Comparison of ENCODE assay signal across 8 cellular contexts in the genomic region with DNA sequence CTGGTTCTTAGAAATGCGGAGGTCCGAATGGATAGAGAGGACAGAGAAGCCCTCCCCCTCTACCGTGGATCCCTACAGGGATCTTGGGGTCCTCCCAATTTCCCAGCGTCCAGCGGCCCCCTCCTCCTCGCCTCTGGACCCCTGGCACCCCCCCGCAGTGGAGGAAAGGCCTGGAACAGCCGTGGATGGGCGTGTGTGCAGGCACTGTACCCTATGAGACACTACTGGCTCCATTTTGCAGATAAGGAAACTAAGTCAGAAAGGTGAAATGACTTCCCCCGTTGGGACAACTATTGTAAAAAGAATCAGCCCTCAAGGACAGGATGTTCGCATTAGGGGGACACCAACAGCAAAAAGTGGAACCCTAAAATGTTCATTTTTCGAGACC. TPM values are rescaled to one million over a fixed set of nuclear protein-coding genes. Genes with fewer than 3 reads are reported as not detected.
DNase-seq lines count a peak whose midpoint lies in the region; ATAC-seq and TF ChIP-seq lines count a peak whose summit lies in the region.

No MANE protein-coding gene starts in this region.

- WGBS in mesodermal cell (ENCODE audit: insufficient coverage in 2 of 2), 2 experiments = 26% methylated on average over 6 to 10 of the region's 12 CpGs
- WGBS in transverse colon (ENCODE audit: low coverage in 1 of 2), 2 donors = 20 to 25% methylated on average over 2 to 12 of the region's 12 CpGs

- intact Hi-C loops in breast epithelium (cut with DNase I; ENCODE audit: low total_unique reads) = no loop called here
- intact Hi-C loops in transverse colon (cut with DNase I; ENCODE audit: low total_unique reads) = no loop called here

- H3K4me1 Mint-ChIP-seq in activated naive CD4-positive, alpha-beta T cell treated with anti-CD3 and anti-CD28 coated beads, Interleukin-2, amount 50 U/mL, for 24 hours = peaks cover 52% of the 10 kb centered on the region

- H3K27ac ChIP-seq in breast epithelium = peak overlapping the region; percentile 95 to 96
- no peak overlapping the region for H3K27ac ChIP-seq in mesodermal cell (ENCODE audit: low read depth, low read length, severe bottlenecking)
- peak overlapping the region; percentile 93 to 96 (median 94) for H3K27ac ChIP-seq in transverse colon

- no peaks in the 10 kb centered on the region for H3K9me3 Mint-ChIP-seq in activated naive CD4-positive, alpha-beta T cell treated with anti-CD3 and anti-CD28 coated beads, Interleukin-2, amount 50 U/mL, for 24 hours

- no peak for DNase-seq in activated naive CD4-positive, alpha-beta T cell (lab: John Stamatoyannopoulos, UW)
- DNase-seq in breast epithelium (ENCODE audit: low spot score in 2 of 2) (no peak), transverse colon (no peak), CD1c-positive myeloid dendritic cell (ENCODE audit: extremely low spot score) (no peak)
- no peak for DNase-seq in effector CD4-positive, alpha-beta T cell

- in situ Hi-C loops in transverse colon (cut with MboI; ENCODE audit: low pct_ligation_motif_present in 1 of 4, low pct_unique_long_range_greater_than_20kb in 1 of 4, low sequenced_read_pairs in 3 of 4) = no loop called here

- no peaks in the 10 kb centered on the region for H3K9me3 ChIP-seq in breast epithelium
- H3K9me3 ChIP-seq in mesodermal cell (ENCODE audit: control insufficient read depth, low read length) = no peaks in the 10 kb centered on the region
- H3K9me3 ChIP-seq in transverse colon = no peaks in the 10 kb centered on the region

- TF ChIP-seq CTCF in breast epithelium (IDR thresholded peaks at IDR 0.05) = no peak
- TF ChIP-seq CTCF in transverse colon (IDR thresholded peaks at IDR 0.05) = no peak

- H3K27me3 ChIP-seq in breast epithelium (no peaks in the 10 kb centered on the region), transverse colon (no peaks in the 10 kb centered on the region)

- H3K4me1 ChIP-seq in breast epithelium (peaks cover 3 to 6% of the 10 kb centered on the region in 2 donors), mesodermal cell (ENCODE audit: control insufficient read depth, insufficient read depth, low read length, poor library complexity, severe bottlenecking) (peaks cover 14% of the 10 kb centered on the region), transverse colon (peaks cover 15 to 46% (median 32%) of the 10 kb centered on the region in 4 donors)

- H3K4me3 ChIP-seq in breast epithelium = peak overlapping the region; percentile 81 to 89 (median 84)
- peak overlapping the region; percentile 55 for H3K4me3 ChIP-seq in mesodermal cell (ENCODE audit: extremely low read depth, insufficient read depth, low read length, poor library complexity, severe bottlenecking)
- H3K4me3 ChIP-seq in transverse colon = peak overlapping the region in 3 of 4 donors; percentile 80 to 95 (median 84)

- no peaks in the 10 kb centered on the region for H3K27me3 Mint-ChIP-seq in activated naive CD4-positive, alpha-beta T cell treated with anti-CD3 and anti-CD28 coated beads, Interleukin-2, amount 50 U/mL, for 24 hours

- peak overlapping the region; percentile 70 for H3K4me3 Mint-ChIP-seq in activated naive CD4-positive, alpha-beta T cell treated with anti-CD3 and anti-CD28 coated beads, Interleukin-2, amount 50 U/mL, for 24 hours

- TF ChIP-seq POLR2A in breast epithelium (IDR thresholded peaks at IDR 0.05) (no peak), transverse colon (IDR thresholded peaks at IDR 0.05) (no peak)

- H3K27ac Mint-ChIP-seq in activated naive CD4-positive, alpha-beta T cell treated with anti-CD3 and anti-CD28 coated beads, Interleukin-2, amount 50 U/mL, for 24 hours = peak overlapping the region; percentile 35

- TF ChIP-seq EP300 in transverse colon (IDR thresholded peaks at IDR 0.05; ENCODE audit: low read depth) = no peak

- H3K36me3 Mint-ChIP-seq in activated naive CD4-positive, alpha-beta T cell treated with anti-CD3 and anti-CD28 coated beads, Interleukin-2, amount 50 U/mL, for 24 hours = no peaks in the 10 kb centered on the region

- no peak for ATAC-seq in GM21528 (IDR thresholded peaks at IDR 0.05; ENCODE audit: low FRiP score, unreplicated experiment)

- no peaks in the 10 kb centered on the region for H3K36me3 ChIP-seq in breast epithelium
- peaks cover 6% of the 10 kb centered on the region for H3K36me3 ChIP-seq in mesodermal cell (ENCODE audit: control insufficient read depth, insufficient read depth, low read length)
- no peaks in the 10 kb centered on the region for H3K36me3 ChIP-seq in transverse colon

RNA-seq across cellular contexts. Expression of gene CLSTN1, which starts 0.9 kb away (rescaled TPM):
- 10 to 100 TPM; 25.4 to 47.5 (median 42.3) TPM for total RNA-seq in breast epithelium
- 85.9 TPM for polyA plus RNA-seq in mesodermal cell (2013, experiment 1 of 2)
- 74.7 TPM for polyA plus RNA-seq in mesodermal cell (2013, experiment 2 of 2)
- 100 to 1,000 TPM; 118 to 191 (median 143) TPM for total RNA-seq in transverse colon
